Comparison of ENCODE assay signal across 1 cellular context in the genomic region with DNA sequence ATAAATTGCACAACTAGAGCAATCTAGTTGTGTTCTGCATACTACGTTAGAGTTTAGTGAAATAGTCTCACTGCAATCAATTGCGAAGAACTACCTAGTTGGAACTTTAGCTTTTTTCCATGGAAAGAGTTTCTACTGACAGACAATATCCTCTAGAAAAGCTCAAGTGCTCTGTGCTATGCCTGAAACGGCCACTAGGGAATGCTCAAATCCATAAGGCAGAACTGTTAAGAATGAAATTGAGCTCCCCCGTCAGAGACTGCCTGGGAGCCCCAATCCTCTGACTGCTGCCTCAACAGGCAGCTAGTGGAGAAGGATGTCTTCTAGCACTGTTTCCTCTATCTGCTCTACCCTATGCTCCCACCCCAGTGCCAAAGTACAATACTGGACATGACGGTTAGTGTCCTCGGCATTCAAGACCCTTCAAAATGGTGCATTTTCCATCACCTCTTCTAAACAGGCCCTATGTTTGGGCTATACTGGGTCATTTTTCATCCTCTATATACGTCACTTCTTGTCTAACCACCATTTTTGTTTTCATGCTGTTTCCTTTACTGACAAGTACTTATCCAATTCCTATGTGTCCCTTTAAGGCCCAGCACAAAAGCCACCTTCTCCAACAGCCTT.
TF ChIP-seq lines count a peak whose summit lies in the region.

No MANE protein-coding gene starts in this region.

TF ChIP-seq in GM23338, 12 proteins besides CTCF, POLR2A, EP300 and RAD21 (continued from another document):
- TF ChIP-seq, protein P1, sequence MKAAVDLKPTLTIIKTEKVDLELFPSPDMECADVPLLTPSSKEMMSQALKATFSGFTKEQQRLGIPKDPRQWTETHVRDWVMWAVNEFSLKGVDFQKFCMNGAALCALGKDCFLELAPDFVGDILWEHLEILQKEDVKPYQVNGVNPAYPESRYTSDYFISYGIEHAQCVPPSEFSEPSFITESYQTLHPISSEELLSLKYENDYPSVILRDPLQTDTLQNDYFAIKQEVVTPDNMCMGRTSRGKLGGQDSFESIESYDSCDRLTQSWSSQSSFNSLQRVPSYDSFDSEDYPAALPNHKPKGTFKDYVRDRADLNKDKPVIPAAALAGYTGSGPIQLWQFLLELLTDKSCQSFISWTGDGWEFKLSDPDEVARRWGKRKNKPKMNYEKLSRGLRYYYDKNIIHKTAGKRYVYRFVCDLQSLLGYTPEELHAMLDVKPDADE (IDR thresholded peaks at IDR 0.05) = no peak
